7 cellular contexts compared by ENCODE assay signal in the genomic region with DNA sequence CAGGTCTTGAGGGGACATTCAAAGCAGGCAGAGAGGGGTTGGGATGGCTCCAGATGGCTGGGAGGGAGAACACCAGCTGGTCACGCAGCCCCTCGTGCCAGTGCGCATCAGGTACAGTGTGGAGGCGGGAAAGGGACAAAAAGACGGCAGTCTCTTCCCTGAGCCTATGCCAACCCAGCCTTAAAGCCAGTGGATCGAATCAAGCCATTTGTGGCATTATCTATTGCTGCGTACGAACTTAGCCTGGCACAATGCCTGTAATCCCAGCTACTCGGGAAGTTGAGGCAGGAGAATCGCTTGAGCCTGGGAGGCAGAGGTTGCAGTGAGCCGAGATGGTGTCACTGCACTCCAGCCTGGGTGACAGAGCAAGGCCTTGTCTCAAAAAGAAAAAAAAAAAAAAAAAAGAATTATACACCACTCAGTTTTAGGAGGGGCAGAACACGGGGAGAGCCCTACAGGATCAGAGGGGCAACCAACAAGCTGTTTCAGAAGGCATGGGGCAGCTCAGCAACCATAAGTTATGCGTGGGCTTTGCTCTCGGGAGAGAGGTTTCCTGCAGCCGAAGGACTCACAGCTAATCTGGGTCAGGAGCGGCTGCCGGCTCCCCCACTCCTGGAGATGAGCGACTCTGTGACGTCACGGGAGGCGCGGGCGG. TPM values are rescaled to one million over a fixed set of nuclear protein-coding genes. Genes with fewer than 3 reads are reported as not detected.
DNase-seq lines count a peak whose midpoint lies in the region; ATAC-seq, FAIRE-seq and TF ChIP-seq lines count a peak whose summit lies in the region.

No MANE protein-coding gene starts in this region.

- TF ChIP-seq CTCF in GM12875 (IDR thresholded peaks at IDR 0.05; ENCODE audit: borderline replicate concordance, insufficient read depth, low read depth, low read length) (no peak), K562 (IDR thresholded peaks at IDR 0.05 in 2 of 3, conservative IDR thresholded peaks at IDR 0.05 in 1 of 3; ENCODE audit: insufficient read depth in 2 of 3, low read depth in 1 of 3, low read length in 3 of 3) (no peak)

- 27% methylated on average over 22 of the region's 23 CpGs for WGBS in K562 (ENCODE audit: insufficient coverage, low coverage, missing lambda C conversion rate)

- in situ Hi-C loops in K562 (cut with MboI) = no loop called here

- peaks cover 18 to 36% of the 10 kb centered on the region in 2 experiments; a peak in 3 of 5 replicates for H3K4me1 ChIP-seq in K562 (replicated peaks in 1 of 2; ENCODE audit: control insufficient read depth in 2 of 2, insufficient read depth in 2 of 2, low read length in 2 of 2)

- H3K9ac ChIP-seq in K562 (ENCODE audit: insufficient read depth in 1 of 2, low read depth in 2 of 2, low read length in 2 of 2) = peak overlapping the region; percentile 80 to 95

- FAIRE-seq in K562 (lab: Jason Lieb, UNC) = peak; percentile 84

- CTCF ChIA-PET in K562 (lab: Yijun Ruan, JAX; ENCODE audit: low intra/inter-chr PET ratio) = no interaction called here

- no peak for TF ChIP-seq RAD21 in K562 (CRISPR knock-in tag; conservative IDR thresholded peaks at IDR 0.05 in 1 of 2, IDR thresholded peaks at IDR 0.05 in 1 of 2)

- DNase-seq in HUDEP-2 (lab: John Stamatoyannopoulos, UW; ENCODE audit: unreplicated experiment in 76 of 76) (peak in 66 of 76 experiments; percentile 32 to 92 (median 84)), T follicular helper cell (ENCODE audit: low read depth) (peak; percentile 93), K562 (ENCODE audit: extremely low read depth in 1 of 4, low spot score in 3 of 4) (peak; percentile 99), skeletal muscle cell (ENCODE audit: low read depth) (peak; percentile 74)

- ATAC-seq in K562 (peak; percentile 8), HG03457 (IDR thresholded peaks at IDR 0.05; ENCODE audit: unreplicated experiment) (no peak)

- no peaks in the 10 kb centered on the region; a peak in 1 of 5 replicates for H3K27me3 ChIP-seq in K562 (ENCODE audit: control insufficient read depth in 2 of 2, insufficient read depth in 2 of 2, low read length in 2 of 2)

- intact Hi-C loops in K562 (cut with micrococcal nuclease) = loop anchor here (5.0 to 10.0 kb wide), 2 partner anchors 229 to 316 kb away; partner anchors contain the start of genes BRAF and MRPS33

- peaks cover 24% of the 10 kb centered on the region; the same call in 2 of the 3 replicates for H3K36me3 ChIP-seq in K562 (ENCODE audit: control insufficient read depth, insufficient read depth, low read length)

- H2AFZ ChIP-seq in K562 (ENCODE audit: low read depth, low read length) = peak overlapping the region; percentile 95

- peak overlapping the region; percentile 85 for H3K27ac ChIP-seq in K562 (ENCODE audit: extremely low read depth, low read depth, low read length)

- H3K4me3 ChIP-seq in GM12875 (ENCODE audit: low read depth, low read length) (peak overlapping the region; percentile 100), K562 (peak overlapping the region; percentile 86), iPS-11a (ENCODE audit: low read depth, low read length) (peak overlapping the region; percentile 91), skeletal muscle cell (ENCODE audit: low read depth, low read length) (peak overlapping the region; percentile 87)

- H3K79me2 ChIP-seq in K562 (ENCODE audit: control insufficient read depth, insufficient read depth, low read length) = peaks cover 43% of the 10 kb centered on the region

- 0 out of 2 replicates have a peak, but pooled peaks cover 7% of the 10 kb centered on the region for H4K20me1 ChIP-seq in K562 (replicated peaks; ENCODE audit: control insufficient read depth, insufficient read depth, low read length)

- H3K9me1 ChIP-seq in K562 (ENCODE audit: control insufficient read depth, insufficient read depth, low read length) = peaks cover 3% of the 10 kb centered on the region

- TSS peak; percentile 87 for BruUV-seq in K562 (replicated peaks; lab: Mats Ljungman, UMichigan)

- TF ChIP-seq POLR2A in K562 (conservative IDR thresholded peaks at IDR 0.05) = no peak

- H3K9me3 ChIP-seq in K562 (replicated peaks; ENCODE audit: control insufficient read depth, insufficient read depth, low read depth, low read length) = no peaks in the 10 kb centered on the region

- POLR2A ChIA-PET in K562 (lab: Yijun Ruan, JAX) = interaction anchor here (0.6 to 1.5 kb wide), 7 partner anchors 11 to 286 kb away, joined by 3 to 7 read pairs (median 3); no protein-coding TSS in a partner anchor

- H3K4me2 ChIP-seq in K562 (ENCODE audit: insufficient read depth, low read length) = peak overlapping the region; percentile 100

- TF ChIP-seq EP300 in K562 (IDR thresholded peaks at IDR 0.05; ENCODE audit: low read length) = no peak

TF ChIP-seq in K562, 482 proteins besides CTCF, POLR2A, EP300 and RAD21 (continues in another document):
- TF ChIP-seq TCF3 (CRISPR knock-in tag; IDR thresholded peaks at IDR 0.05) (no peak), U2AF1 (optimal IDR thresholded peaks at IDR 0.05; ENCODE audit: low read depth, low read length) (no peak), PRMT5 (CRISPR knock-in tag; IDR thresholded peaks at IDR 0.05) (no peak)
- TF ChIP-seq, protein P1, sequence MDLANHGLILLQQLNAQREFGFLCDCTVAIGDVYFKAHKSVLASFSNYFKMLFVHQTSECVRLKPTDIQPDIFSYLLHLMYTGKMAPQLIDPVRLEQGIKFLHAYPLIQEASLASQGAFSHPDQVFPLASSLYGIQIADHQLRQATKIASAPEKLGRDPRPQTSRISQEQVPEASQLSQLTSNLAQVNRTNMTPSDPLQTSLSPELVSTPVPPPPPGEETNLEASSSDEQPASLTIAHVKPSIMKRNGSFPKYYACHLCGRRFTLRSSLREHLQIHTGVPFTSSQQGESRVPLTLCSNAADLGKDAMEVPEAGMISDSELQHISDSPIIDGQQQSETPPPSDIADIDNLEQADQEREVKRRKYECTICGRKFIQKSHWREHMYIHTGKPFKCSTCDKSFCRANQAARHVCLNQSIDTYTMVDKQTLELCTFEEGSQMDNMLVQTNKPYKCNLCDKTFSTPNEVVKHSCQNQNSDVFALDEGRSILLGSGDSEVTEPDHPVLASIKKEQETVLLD (IDR thresholded peaks at IDR 0.05) = peak; percentile 68; the same call in 1 of the 2 replicates

RNA-seq across cellular contexts. Expression of gene NDUFB2, which starts 0.4 kb away (rescaled TPM):
- total RNA-seq in K562 (2011; cell fraction: chromatin; rRNA removed; ENCODE audit: low replicate concordance) = 79.2 and 130 TPM in 2 replicates
- 76.4 and 80.7 TPM in 2 replicates for total RNA-seq in K562 (2011; cell fraction: nucleolus; rRNA removed)
- total RNA-seq in K562 (2011; cell fraction: nucleoplasm; rRNA removed) = 109 and 165 TPM in 2 replicates
- total RNA-seq in K562 (2014; rRNA removed) (303 and 359 TPM in 2 replicates), K562 (2014; rRNA removed; fragmentation: Illumina TruSeq; extraction: Trizol) (320 and 326 TPM in 2 replicates), K562 (2015; rRNA removed; fragmentation: Illumina TruSeq; extraction: Trizol) (273 and 287 TPM in 2 replicates), K562 (2021) (304 and 329 TPM in 2 replicates)
- polyA plus RNA-seq in K562 (2011; rRNA removed) (540 and 563 TPM in 2 replicates), K562 (2014; fragmentation: Illumina TruSeq; extraction: Trizol) (220 and 292 TPM in 2 replicates), K562 (2014; fragmentation: Nextera tagmentation; extraction: Ambion mirVana) (1,000 to 10,000 TPM; 1,937 to 2,075 TPM), K562 (2014; rRNA removed) (465 and 510 TPM in 2 replicates)
- polyA plus RNA-seq in K562 (2011; cell fraction: cytosol; rRNA removed) = 1,462 and 1,579 TPM in 2 replicates
- polyA plus RNA-seq in K562 (2011; cell fraction: nucleus; rRNA removed) = 200 and 270 TPM in 2 replicates
- polyA plus RNA-seq in K562 (2012) = 195 and 484 TPM in 2 replicates
- 64.1 and 78.0 TPM in 2 replicates for polyA minus RNA-seq in K562 (2011; rRNA and poly(A)+ RNA removed)
- 36.6 and 38.4 TPM in 2 replicates for polyA minus RNA-seq in K562 (2011; cell fraction: cytosol; rRNA and poly(A)+ RNA removed)
- polyA minus RNA-seq in K562 (2011; cell fraction: nucleus; rRNA and poly(A)+ RNA removed) = 20.3 and 43.4 TPM in 2 replicates

RNA-seq across cellular contexts. Expression of gene ADCK2, which starts 23.4 kb away (rescaled TPM):
- 7.9 and 18.9 TPM in 2 replicates for total RNA-seq in K562 (2011; cell fraction: chromatin; rRNA removed; ENCODE audit: low replicate concordance)
- 18.3 and 25.7 TPM in 2 replicates for total RNA-seq in K562 (2011; cell fraction: nucleolus; rRNA removed)
- total RNA-seq in K562 (2011; cell fraction: nucleoplasm; rRNA removed) = 16.6 and 17.8 TPM in 2 replicates
- 10.6 and 12.9 TPM in 2 replicates for total RNA-seq in K562 (2014; rRNA removed)
- 9.1 and 10.3 TPM in 2 replicates for total RNA-seq in K562 (2014; rRNA removed; fragmentation: Illumina TruSeq; extraction: Trizol)
- total RNA-seq in K562 (2015; rRNA removed; fragmentation: Illumina TruSeq; extraction: Trizol) = 13.3 and 13.8 TPM in 2 replicates
- 13.8 and 14.3 TPM in 2 replicates for total RNA-seq in K562 (2021)
- 12.0 and 12.8 TPM in 2 replicates for polyA plus RNA-seq in K562 (2011; rRNA removed)
- 9.7 and 13.6 TPM in 2 replicates for polyA plus RNA-seq in K562 (2011; cell fraction: cytosol; rRNA removed)
- polyA plus RNA-seq in K562 (2011; cell fraction: nucleus; rRNA removed) = 7.2 and 7.7 TPM in 2 replicates
- polyA plus RNA-seq in K562 (2012) = 12.2 and 28.1 TPM in 2 replicates
- 7.7 and 9.4 TPM in 2 replicates for polyA plus RNA-seq in K562 (2014; fragmentation: Illumina TruSeq; extraction: Trizol)
- 1 to 10 TPM in 1 of 2 experiments, under 1 TPM in 1; 0.08 to 1.1 TPM for polyA plus RNA-seq in K562 (2014; fragmentation: Nextera tagmentation; extraction: Ambion mirVana)
- polyA plus RNA-seq in K562 (2014; rRNA removed) = 9.7 and 10.1 TPM in 2 replicates
- polyA minus RNA-seq in K562 (2011; rRNA and poly(A)+ RNA removed) = 13.7 and 15.8 TPM in 2 replicates
- polyA minus RNA-seq in K562 (2011; cell fraction: cytosol; rRNA and poly(A)+ RNA removed) = 9.4 and 9.5 TPM in 2 replicates
- 5.8 and 8.3 TPM in 2 replicates for polyA minus RNA-seq in K562 (2011; cell fraction: nucleus; rRNA and poly(A)+ RNA removed)

RNA-seq across cellular contexts. Expression of gene DENND2A, which starts 55.5 kb away (rescaled TPM):
- total RNA-seq in K562 (2011; cell fraction: chromatin; rRNA removed; ENCODE audit: low replicate concordance) = not detected in 2 replicates
- total RNA-seq in K562 (2011; cell fraction: nucleolus; rRNA removed) = not detected in 2 replicates
- not detected in 2 replicates for total RNA-seq in K562 (2011; cell fraction: nucleoplasm; rRNA removed)
- not detected in 2 replicates for total RNA-seq in K562 (2014; rRNA removed)
- not detected in 2 replicates for total RNA-seq in K562 (2014; rRNA removed; fragmentation: Illumina TruSeq; extraction: Trizol)
- total RNA-seq in K562 (2015; rRNA removed; fragmentation: Illumina TruSeq; extraction: Trizol) = not detected in 2 replicates
- 0.16 TPM in 1 of 2 replicates, not detected in the other for total RNA-seq in K562 (2021)
- not detected in 2 replicates for polyA plus RNA-seq in K562 (2011; rRNA removed)
- polyA plus RNA-seq in K562 (2011; cell fraction: cytosol; rRNA removed) = not detected in 2 replicates
- 0.18 TPM in 1 of 2 replicates, not detected in the other for polyA plus RNA-seq in K562 (2011; cell fraction: nucleus; rRNA removed)
- not detected in 2 replicates for polyA plus RNA-seq in K562 (2012)
- polyA plus RNA-seq in K562 (2014; fragmentation: Illumina TruSeq; extraction: Trizol) = not detected in 2 replicates
- polyA plus RNA-seq in K562 (2014; fragmentation: Nextera tagmentation; extraction: Ambion mirVana) = not detected
- not detected in 2 replicates for polyA plus RNA-seq in K562 (2014; rRNA removed)
- not detected in 2 replicates for polyA minus RNA-seq in K562 (2011; rRNA and poly(A)+ RNA removed)
- not detected in 2 replicates for polyA minus RNA-seq in K562 (2011; cell fraction: cytosol; rRNA and poly(A)+ RNA removed)
- polyA minus RNA-seq in K562 (2011; cell fraction: nucleus; rRNA and poly(A)+ RNA removed) = not detected in 2 replicates
